ENCODE assay signal across 22 cellular contexts in the genomic region with DNA sequence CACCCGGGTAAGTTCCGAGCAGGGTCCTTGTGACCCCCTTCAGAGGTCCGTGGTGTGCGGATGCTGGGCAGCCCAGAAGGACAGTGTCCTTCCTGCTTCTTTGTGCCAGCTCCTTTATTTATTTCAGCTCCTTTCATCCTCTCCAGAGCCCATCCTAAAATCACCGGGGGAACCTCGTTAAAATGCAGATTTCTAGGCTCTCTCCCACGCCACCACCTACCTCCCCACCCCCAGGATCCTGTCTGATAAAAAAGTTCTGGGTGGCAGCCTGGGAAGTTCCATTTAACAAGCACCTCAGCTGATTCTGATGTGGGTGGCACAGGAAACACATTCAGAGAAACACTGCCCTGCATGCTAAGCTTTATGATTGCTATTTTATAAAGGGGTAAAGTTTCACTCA. TPM values are rescaled to one million over a fixed set of nuclear protein-coding genes. Genes with fewer than 3 reads are reported as not detected.
DNase-seq lines count a peak whose midpoint lies in the region; ATAC-seq and TF ChIP-seq lines count a peak whose summit lies in the region.
"Had no signal": no experiment of that assay in that cellular context is flagged by ENCODE, and none has a peak within 500 bp of the region (broad histone marks: within the 10 kb centered on the region; RNA-seq: fewer than 3 reads in every experiment).

No MANE protein-coding gene starts in this region.

- H3K36me3 Mint-ChIP-seq in activated naive CD4-positive, alpha-beta T cell treated with anti-CD3 and anti-CD28 coated beads, Interleukin-2, amount 10 ng/mL, durations not matched to agents 7 days and 5 days = no peaks in the 10 kb centered on the region
- H3K36me3 Mint-ChIP-seq in activated naive CD4-positive, alpha-beta T cell treated with anti-CD3 and anti-CD28 coated beads, Interleukin-2, amount 50 U/mL, for 72 hours = no peaks in the 10 kb centered on the region
- no peaks in the 10 kb centered on the region for H3K36me3 Mint-ChIP-seq in CD8-positive, alpha-beta T cell
- H3K36me3 Mint-ChIP-seq in T-cell (no peaks in the 10 kb centered on the region), neural progenitor cell (no peaks in the 10 kb centered on the region)
- H3K36me3 Mint-ChIP-seq: CD4-positive, alpha-beta memory T cell had no signal

- H3K27me3 ChIP-seq in CD8-positive, alpha-beta T cell (ENCODE audit: insufficient read depth, low read length) = no peaks in the 10 kb centered on the region
- no peaks in the 10 kb centered on the region for H3K27me3 ChIP-seq in neural progenitor cell
- H3K27me3 ChIP-seq: Peyer's patch, SJCRH30 had no signal

- no peak overlapping the region for H3K27ac ChIP-seq in CD8-positive, alpha-beta T cell (ENCODE audit: low read depth, low read length)
- no peak overlapping the region for H3K27ac ChIP-seq in neural progenitor cell
- H3K27ac ChIP-seq: Peyer's patch, SJCRH30 had no signal

- H3K4me3 Mint-ChIP-seq in activated naive CD4-positive, alpha-beta T cell treated with anti-CD3 and anti-CD28 coated beads, Interleukin-2, amount 10 ng/mL, durations not matched to agents 7 days and 5 days = no peak overlapping the region
- peak overlapping the region; percentile 35 for H3K4me3 Mint-ChIP-seq in CD8-positive, alpha-beta T cell
- H3K4me3 Mint-ChIP-seq in T-cell (peak overlapping the region in 1 of 3 donors; percentile 66), neural progenitor cell (peak overlapping the region; percentile 27)
- H3K4me3 Mint-ChIP-seq: HFFc6 had no signal

- no peak overlapping the region for H2AFZ ChIP-seq in neural progenitor cell (replicated peaks)

- H3K27ac Mint-ChIP-seq in activated naive CD4-positive, alpha-beta T cell treated with anti-CD3 and anti-CD28 coated beads, Interleukin-2, amount 10 ng/mL, durations not matched to agents 7 days and 5 days = no peak overlapping the region
- H3K27ac Mint-ChIP-seq in activated naive CD4-positive, alpha-beta T cell treated with anti-CD3 and anti-CD28 coated beads, Interleukin-2, amount 50 U/mL, for 72 hours = peak overlapping the region in 1 of 2 donors; percentile 68
- no peak overlapping the region for H3K27ac Mint-ChIP-seq in CD8-positive, alpha-beta T cell
- H3K27ac Mint-ChIP-seq in T-cell (peak overlapping the region in 1 of 2 donors; percentile 9), neural progenitor cell (no peak overlapping the region)
- H3K27ac Mint-ChIP-seq: CD4-positive, alpha-beta memory T cell; HFFc6 had no signal

- no peak for ATAC-seq in activated naive CD4-positive, alpha-beta T cell treated with anti-CD3 and anti-CD28 coated beads, Interleukin-2, amount 50 U/mL, for 72 hours
- no peak for ATAC-seq in CD8-positive, alpha-beta T cell
- ATAC-seq in T-cell (replicated peaks in 1 of 4) (peak; percentile 47 to 78 (median 50)), HG02588 (IDR thresholded peaks at IDR 0.05; ENCODE audit: unreplicated experiment) (no peak)
- ATAC-seq: GM12878 had no signal

- peaks cover 11% of the 10 kb centered on the region for H3K4me1 Mint-ChIP-seq in activated naive CD4-positive, alpha-beta T cell treated with anti-CD3 and anti-CD28 coated beads, Interleukin-2, amount 10 ng/mL, durations not matched to agents 7 days and 5 days
- H3K4me1 Mint-ChIP-seq in CD8-positive, alpha-beta T cell (ENCODE audit: low read depth) = peaks cover 9% of the 10 kb centered on the region
- H3K4me1 Mint-ChIP-seq in T-cell (peaks cover 11 to 24% (median 12%) of the 10 kb centered on the region in 3 donors), neural progenitor cell (peaks cover 5% of the 10 kb centered on the region)

- no peaks in the 10 kb centered on the region for H3K9me3 Mint-ChIP-seq in activated naive CD4-positive, alpha-beta T cell treated with anti-CD3 and anti-CD28 coated beads, Interleukin-2, amount 10 ng/mL, durations not matched to agents 7 days and 5 days
- no peaks in the 10 kb centered on the region for H3K9me3 Mint-ChIP-seq in activated naive CD4-positive, alpha-beta T cell treated with anti-CD3 and anti-CD28 coated beads, Interleukin-2, amount 50 U/mL, for 72 hours
- no peaks in the 10 kb centered on the region for H3K9me3 Mint-ChIP-seq in CD8-positive, alpha-beta T cell
- H3K9me3 Mint-ChIP-seq in T-cell (no peaks in the 10 kb centered on the region), neural progenitor cell (no peaks in the 10 kb centered on the region)
- H3K9me3 Mint-ChIP-seq: CD4-positive, alpha-beta memory T cell; HFFc6 had no signal

- no peak overlapping the region for H3K9ac ChIP-seq in neural progenitor cell

- peak; percentile 22 for DNase-seq in activated naive CD4-positive, alpha-beta T cell treated with anti-CD3 and anti-CD28 coated beads, Interleukin-2, amount 10 ng/mL, durations not matched to agents 7 days and 5 days
- DNase-seq in activated naive CD4-positive, alpha-beta T cell treated with anti-CD3 and anti-CD28 coated beads, Interleukin-2, amount 50 U/mL, for 72 hours (ENCODE audit: low spot score in 2 of 2) = no peak
- DNase-seq in CD8-positive, alpha-beta T cell = no peak
- DNase-seq in T-cell = peak in 3 of 34 experiments; percentile 5 to 15 (median 11)
- no peak for DNase-seq in neural progenitor cell (ENCODE audit: low spot score)
- DNase-seq in NOMO-1 treated with DMSO at 0.1 percent for 48 hours (lab: John Stamatoyannopoulos, UW; ENCODE audit: unreplicated experiment) = no peak
- DNase-seq: CD4-positive, alpha-beta memory T cell; DND-41; H7; HFFc6; KBM-7; NCI-H1092 treated with DMSO at 0.1 percent for 48 hours; NCI-H146; NCI-H2029 treated with DMSO at 0.1 percent for 48 hours; NCI-H345; NCI-H524; NCI-H774; NK-92 treated with Interleukin-12 subunit alpha and Interleukin-12 subunit beta, amount 100 ng/mL, for 24 hours; Peyer's patch; SJCRH30 had no signal

- H3K4me2 ChIP-seq in neural progenitor cell = no peak overlapping the region

- intact Hi-C loops in CD8-positive, alpha-beta T cell (cut with DNase I, micrococcal nuclease) = no loop called here

- H3K36me3 ChIP-seq in CD8-positive, alpha-beta T cell (ENCODE audit: insufficient read depth, low read length) = no peaks in the 10 kb centered on the region
- no peaks in the 10 kb centered on the region for H3K36me3 ChIP-seq in neural progenitor cell
- H3K36me3 ChIP-seq: Peyer's patch, SJCRH30 had no signal

- H3K4me1 ChIP-seq in CD8-positive, alpha-beta T cell (ENCODE audit: insufficient read depth, low read length) = peaks cover 11% of the 10 kb centered on the region
- no peaks in the 10 kb centered on the region for H3K4me1 ChIP-seq in neural progenitor cell
- H3K4me1 ChIP-seq: Peyer's patch, SJCRH30 had no signal

- peaks cover 32% of the 10 kb centered on the region for H3K27me3 Mint-ChIP-seq in activated naive CD4-positive, alpha-beta T cell treated with anti-CD3 and anti-CD28 coated beads, Interleukin-2, amount 10 ng/mL, durations not matched to agents 7 days and 5 days
- H3K27me3 Mint-ChIP-seq in CD8-positive, alpha-beta T cell (ENCODE audit: low read depth) = peaks cover 5% of the 10 kb centered on the region
- peaks cover 0 to 10% of the 10 kb centered on the region in 2 donors for H3K27me3 Mint-ChIP-seq in T-cell
- peaks cover 2% of the 10 kb centered on the region for H3K27me3 Mint-ChIP-seq in neural progenitor cell (ENCODE audit: insufficient read depth, low read depth)

- TF ChIP-seq CTCF in CD8-positive, alpha-beta T cell (IDR thresholded peaks at IDR 0.05) = no peak
- no peak for TF ChIP-seq CTCF in neural progenitor cell (IDR thresholded peaks at IDR 0.05)

- no peaks in the 10 kb centered on the region for H4K20me1 ChIP-seq in neural progenitor cell (ENCODE audit: low read depth)

- H3F3A ChIP-seq in neural progenitor cell (ENCODE audit: low read depth) = peaks cover 3% of the 10 kb centered on the region

- no peaks in the 10 kb centered on the region for H3K9me3 ChIP-seq in CD8-positive, alpha-beta T cell (ENCODE audit: low read length)
- H3K9me3 ChIP-seq in neural progenitor cell (ENCODE audit: low read depth) = no peaks in the 10 kb centered on the region
- H3K9me3 ChIP-seq: Peyer's patch, SJCRH30 had no signal

- no peaks in the 10 kb centered on the region for H3K79me2 ChIP-seq in neural progenitor cell (ENCODE audit: low read depth)

- POLR2A ChIA-PET in CD8-positive, alpha-beta T cell (lab: Charles Lee) = interaction anchor here (0.7 to 1.2 kb wide), 5 partner anchors 9 to 50 kb away, joined by 3 to 5 read pairs (median 3); no protein-coding TSS in a partner anchor
- POLR2A ChIA-PET in T-cell (lab: Charles Lee) = interaction anchor here in 1 of 2 donors (0.7 kb wide), 1 partner anchor 21 kb away, joined by 4 read pairs; no protein-coding TSS in a partner anchor

- H3K4me3 ChIP-seq in CD8-positive, alpha-beta T cell (ENCODE audit: low read depth, low read length) = no peak overlapping the region
- no peak overlapping the region for H3K4me3 ChIP-seq in neural progenitor cell
- H3K4me3 ChIP-seq: GM12878, Peyer's patch, SJCRH30 had no signal

- CTCF ChIA-PET in activated naive CD4-positive, alpha-beta T cell treated with anti-CD3 and anti-CD28 coated beads, Interleukin-2, amount 10 ng/mL, durations not matched to agents 7 days and 5 days (lab: Charles Lee) = interaction anchor here (0.6 to 2.1 kb wide), 3 partner anchors 11 to 134 kb away, joined by 3 to 5 read pairs (median 4); no protein-coding TSS in a partner anchor
- CTCF ChIA-PET in CD8-positive, alpha-beta T cell (lab: Charles Lee) = interaction anchor here (0.9 to 1.7 kb wide), 2 partner anchors 12 to 117 kb away, joined by 5 read pairs; no protein-coding TSS in a partner anchor
- CTCF ChIA-PET in T-cell (lab: Charles Lee) = interaction anchor here in 1 of 2 donors (0.6 to 1.1 kb wide), 2 partner anchors 11 to 250 kb away, joined by 4 to 5 read pairs; no protein-coding TSS in a partner anchor

RNA-seq across cellular contexts. Expression of a gene that starts 12.5 kb away (rescaled TPM):
- total RNA-seq in activated naive CD4-positive, alpha-beta T cell treated with anti-CD3 and anti-CD28 coated beads, Interleukin-2, amount 50 U/mL, for 72 hours = 10 to 100 TPM; 35.6 to 39.4 TPM
- total RNA-seq in CD8-positive, alpha-beta T cell = 10 to 100 TPM; 30.1 to 33.8 TPM
- total RNA-seq in T-cell = 10 to 100 TPM; 40.3 to 97.2 (median 79.4) TPM
- 23.5 and 40.4 TPM in 2 replicates for total RNA-seq in neural progenitor cell (ENCODE audit: low replicate concordance)

Comparison
In these comparisons a context has a peak if more than half of its experiments do, and no peak if none do; other contexts are left out.
1. ATAC-seq: peak in T-cell (4 of 4); none in activated naive CD4-positive, alpha-beta T cell treated with anti-CD3 and anti-CD28 coated beads, Interleukin-2, amount 50 U/mL, for 72 hours (0 of 2), CD8-positive, alpha-beta T cell (single experiment) and HG02588 (single experiment).